In the genomic region with DNA sequence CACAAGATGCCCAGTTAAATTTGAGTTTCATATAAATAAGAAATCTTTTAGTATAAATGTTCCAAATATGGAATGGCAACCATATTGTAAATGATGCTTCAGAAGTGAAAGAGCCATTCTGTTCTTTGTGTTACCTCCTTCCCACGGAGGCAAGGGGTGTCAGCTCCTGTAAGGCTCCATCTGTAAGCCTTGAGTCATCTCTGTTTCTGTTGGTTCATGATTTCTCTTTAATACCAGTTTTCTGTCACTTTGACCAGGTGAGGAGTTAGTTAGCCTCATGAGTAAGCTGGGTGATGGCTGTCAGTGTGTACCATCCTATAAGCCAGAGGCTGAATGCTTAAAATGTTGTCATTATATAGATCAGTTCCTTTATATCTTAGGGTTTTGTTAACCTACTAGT, we compare ENCODE assay signal across 14 cellular contexts.
DNase-seq lines count a peak whose midpoint lies in the region; ATAC-seq lines count a peak whose summit lies in the region.
"Had no signal": no experiment of that assay in that cellular context is flagged by ENCODE, and none has a peak within 500 bp of the region (broad histone marks: within the 10 kb centered on the region; RNA-seq: fewer than 3 reads in every experiment).

No MANE protein-coding gene starts in this region.

- ATAC-seq in activated T-helper 17 cell treated with anti-CD3 and anti-CD28 coated beads, Interleukin-2, amount 50 U/mL, for 72 hours (replicated peaks), result peak; percentile 67

- H3K9me3 Mint-ChIP-seq in activated T-helper 17 cell treated with anti-CD3 and anti-CD28 coated beads, Interleukin-2, amount 50 U/mL, for 72 hours, result no peaks in the 10 kb centered on the region

- H3K4me3 Mint-ChIP-seq in activated T-helper 17 cell treated with anti-CD3 and anti-CD28 coated beads, Interleukin-2, amount 50 U/mL, for 72 hours, result no peak overlapping the region

- H3K27me3 Mint-ChIP-seq in activated T-helper 17 cell treated with anti-CD3 and anti-CD28 coated beads, Interleukin-2, amount 50 U/mL, for 72 hours, result peaks cover 29% of the 10 kb centered on the region

- no peaks in the 10 kb centered on the region for H3K36me3 Mint-ChIP-seq in activated T-helper 17 cell treated with anti-CD3 and anti-CD28 coated beads, Interleukin-2, amount 50 U/mL, for 72 hours (ENCODE audit: low read depth)

- no peaks in the 10 kb centered on the region for H3K4me1 Mint-ChIP-seq in activated T-helper 17 cell treated with anti-CD3 and anti-CD28 coated beads, Interleukin-2, amount 50 U/mL, for 72 hours

- no peak overlapping the region for H3K27ac Mint-ChIP-seq in activated T-helper 17 cell treated with anti-CD3 and anti-CD28 coated beads, Interleukin-2, amount 50 U/mL, for 72 hours

- peak; percentile 22 for DNase-seq in activated CD4-positive, alpha-beta T cell treated with anti-CD3 and anti-CD28 coated beads for 48 hours
- no peak for DNase-seq in activated CD4-positive, alpha-beta T cell treated with anti-CD3 and anti-CD28 coated beads, Interleukin-2, amount 50 U/mL, for 48 hours
- DNase-seq in ELR (ENCODE audit: low read depth), result peak; percentile 24
- peak; percentile 46 for DNase-seq in iris pigment epithelial cell (ENCODE audit: low read depth)
- DNase-seq in MV-4-11 (lab: John Stamatoyannopoulos, UW), result no peak
- DNase-seq in NK-92 treated with Interleukin-12 subunit alpha and Interleukin-12 subunit beta, amount 100 ng/mL, for 24 hours (lab: John Stamatoyannopoulos, UW), result no peak
- no peak for DNase-seq in NCI-H524 treated with DMSO at 0.1 percent for 48 hours (lab: John Stamatoyannopoulos, UW)
- DNase-seq: COR-L47, KG1, NCI-H1092 treated with DMSO at 0.1 percent for 48 hours, NCI-H1694, NCI-H2107, NCI-H774 had no signal

Comparison
In these comparisons a context has a peak if more than half of its experiments do, and no peak if none do; other contexts are left out.
1. DNase-seq: peak in activated CD4-positive, alpha-beta T cell treated with anti-CD3 and anti-CD28 coated beads for 48 hours (single experiment), ELR (single experiment) and iris pigment epithelial cell (single experiment); none in activated CD4-positive, alpha-beta T cell treated with anti-CD3 and anti-CD28 coated beads, Interleukin-2, amount 50 U/mL, for 48 hours (0 of 2), MV-4-11 (single experiment), NK-92 treated with Interleukin-12 subunit alpha and Interleukin-12 subunit beta, amount 100 ng/mL, for 24 hours (single experiment) and NCI-H524 treated with DMSO at 0.1 percent for 48 hours (single experiment).